ENCODE assay signal across 19 cellular contexts in genomic region chrX:107666931-107667330, GRCh38.
"Had no signal": no experiment of that assay in that cellular context is flagged by ENCODE, and none has a peak within 500 bp of the region (broad histone marks: within the 10 kb centered on the region; RNA-seq: fewer than 3 reads in every experiment).

No MANE protein-coding gene starts in this region.

- DNase-seq: KBM-7, MV-4-11, NCI-H1048, NCI-H1105, NCI-H1417, NCI-H146, NCI-H1694 treated with DMSO at 0.1 percent for 48 hours, NCI-H1930, NCI-H2081, NCI-H2107, NCI-H2227 treated with DMSO at 0.1 percent for 48 hours, NCI-H524, NCI-H526 treated with DMSO at 0.1 percent for 48 hours, NCI-H748 treated with DMSO at 0.1 percent for 48 hours, Right ventricle myocardium superior, RPMI8226, SIG-M5, SK-N-SH, SW 1271 had no signal
